ENCODE assay signal across 1 cellular context in the genomic region with DNA sequence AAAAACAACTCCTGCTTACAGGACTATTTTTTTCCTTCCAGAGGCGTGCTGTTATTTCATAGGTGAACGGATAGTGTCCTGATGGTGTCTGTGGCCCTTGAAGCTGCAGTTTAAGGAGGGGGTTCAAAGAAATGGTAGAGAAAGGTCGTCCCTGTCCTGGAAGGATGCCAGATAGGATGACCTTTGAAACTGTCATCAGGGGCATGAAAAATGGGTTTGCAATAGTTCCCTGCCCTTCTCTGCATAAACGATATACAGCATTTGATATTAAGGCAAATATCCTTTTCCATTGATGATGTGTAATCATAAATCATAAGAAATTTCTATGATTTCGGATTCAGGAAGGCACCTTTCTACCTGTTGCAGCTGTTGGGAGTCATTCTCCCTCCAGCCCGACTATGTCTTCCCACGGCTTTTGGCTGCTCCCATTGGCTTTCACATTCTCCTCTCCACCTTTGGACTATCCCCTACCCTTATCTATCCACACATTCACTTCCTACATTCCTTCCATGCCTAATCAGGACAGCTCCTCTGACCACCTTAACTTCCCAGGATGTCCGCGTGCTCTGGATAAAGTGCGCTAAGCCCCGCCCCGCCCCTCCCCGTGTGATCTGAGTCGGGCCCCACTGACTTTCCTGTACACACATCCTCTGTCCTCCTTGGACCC.
TF ChIP-seq lines count a peak whose summit lies in the region.

No MANE protein-coding gene starts in this region.

TF ChIP-seq in HepG2, 621 proteins besides CTCF, POLR2A, EP300 and RAD21 (continued from another document and continues in another):
- TF ChIP-seq, protein P1, sequence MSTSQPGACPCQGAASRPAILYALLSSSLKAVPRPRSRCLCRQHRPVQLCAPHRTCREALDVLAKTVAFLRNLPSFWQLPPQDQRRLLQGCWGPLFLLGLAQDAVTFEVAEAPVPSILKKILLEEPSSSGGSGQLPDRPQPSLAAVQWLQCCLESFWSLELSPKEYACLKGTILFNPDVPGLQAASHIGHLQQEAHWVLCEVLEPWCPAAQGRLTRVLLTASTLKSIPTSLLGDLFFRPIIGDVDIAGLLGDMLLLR (CRISPR knock-in tag; IDR thresholded peaks at IDR 0.05), result no peak
- TF ChIP-seq U2AF1 (optimal IDR thresholded peaks at IDR 0.05; ENCODE audit: low read depth, low read length), result no peak
- TF ChIP-seq KLF9 (CRISPR knock-in tag; IDR thresholded peaks at IDR 0.05; ENCODE audit: low read depth), result no peak
- TF ChIP-seq, protein P2, sequence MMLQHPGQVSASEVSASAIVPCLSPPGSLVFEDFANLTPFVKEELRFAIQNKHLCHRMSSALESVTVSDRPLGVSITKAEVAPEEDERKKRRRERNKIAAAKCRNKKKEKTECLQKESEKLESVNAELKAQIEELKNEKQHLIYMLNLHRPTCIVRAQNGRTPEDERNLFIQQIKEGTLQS (CRISPR knock-in tag; IDR thresholded peaks at IDR 0.05), result no peak
- TF ChIP-seq, protein P3, sequence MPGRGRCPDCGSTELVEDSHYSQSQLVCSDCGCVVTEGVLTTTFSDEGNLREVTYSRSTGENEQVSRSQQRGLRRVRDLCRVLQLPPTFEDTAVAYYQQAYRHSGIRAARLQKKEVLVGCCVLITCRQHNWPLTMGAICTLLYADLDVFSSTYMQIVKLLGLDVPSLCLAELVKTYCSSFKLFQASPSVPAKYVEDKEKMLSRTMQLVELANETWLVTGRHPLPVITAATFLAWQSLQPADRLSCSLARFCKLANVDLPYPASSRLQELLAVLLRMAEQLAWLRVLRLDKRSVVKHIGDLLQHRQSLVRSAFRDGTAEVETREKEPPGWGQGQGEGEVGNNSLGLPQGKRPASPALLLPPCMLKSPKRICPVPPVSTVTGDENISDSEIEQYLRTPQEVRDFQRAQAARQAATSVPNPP (CRISPR knock-in tag; IDR thresholded peaks at IDR 0.05), result no peak
- TF ChIP-seq, protein P4, sequence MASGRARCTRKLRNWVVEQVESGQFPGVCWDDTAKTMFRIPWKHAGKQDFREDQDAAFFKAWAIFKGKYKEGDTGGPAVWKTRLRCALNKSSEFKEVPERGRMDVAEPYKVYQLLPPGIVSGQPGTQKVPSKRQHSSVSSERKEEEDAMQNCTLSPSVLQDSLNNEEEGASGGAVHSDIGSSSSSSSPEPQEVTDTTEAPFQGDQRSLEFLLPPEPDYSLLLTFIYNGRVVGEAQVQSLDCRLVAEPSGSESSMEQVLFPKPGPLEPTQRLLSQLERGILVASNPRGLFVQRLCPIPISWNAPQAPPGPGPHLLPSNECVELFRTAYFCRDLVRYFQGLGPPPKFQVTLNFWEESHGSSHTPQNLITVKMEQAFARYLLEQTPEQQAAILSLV (CRISPR knock-in tag; IDR thresholded peaks at IDR 0.05; ENCODE audit: borderline replicate concordance), result no peak
- TF ChIP-seq IRX3 (CRISPR knock-in tag; IDR thresholded peaks at IDR 0.05; ENCODE audit: borderline replicate concordance, low read depth), result no peak
- TF ChIP-seq HNF4A (CRISPR knock-in tag; IDR thresholded peaks at IDR 0.05), result peak; percentile 69
- TF ChIP-seq NFRKB (IDR thresholded peaks at IDR 0.05), result no peak
- no peak for TF ChIP-seq XBP1 (CRISPR knock-in tag; IDR thresholded peaks at IDR 0.05)
- TF ChIP-seq ATF7-NPFF (CRISPR knock-in tag; IDR thresholded peaks at IDR 0.05; ENCODE audit: low read depth), result no peak
- TF ChIP-seq, protein P5, sequence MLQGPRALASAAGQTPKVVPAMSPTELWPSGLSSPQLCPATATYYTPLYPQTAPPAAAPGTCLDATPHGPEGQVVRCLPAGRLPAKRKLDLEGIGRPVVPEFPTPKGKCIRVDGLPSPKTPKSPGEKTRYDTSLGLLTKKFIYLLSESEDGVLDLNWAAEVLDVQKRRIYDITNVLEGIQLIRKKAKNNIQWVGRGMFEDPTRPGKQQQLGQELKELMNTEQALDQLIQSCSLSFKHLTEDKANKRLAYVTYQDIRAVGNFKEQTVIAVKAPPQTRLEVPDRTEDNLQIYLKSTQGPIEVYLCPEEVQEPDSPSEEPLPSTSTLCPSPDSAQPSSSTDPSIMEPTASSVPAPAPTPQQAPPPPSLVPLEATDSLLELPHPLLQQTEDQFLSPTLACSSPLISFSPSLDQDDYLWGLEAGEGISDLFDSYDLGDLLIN (CRISPR knock-in tag; IDR thresholded peaks at IDR 0.05; ENCODE audit: borderline replicate concordance), result no peak
- TF ChIP-seq ZNF549 (CRISPR knock-in tag; IDR thresholded peaks at IDR 0.05), result no peak
- TF ChIP-seq KAT2B (IDR thresholded peaks at IDR 0.05; ENCODE audit: borderline replicate concordance, low read depth, low read length), result no peak
- TF ChIP-seq ZNF274 (CRISPR knock-in tag; IDR thresholded peaks at IDR 0.05), result no peak
- no peak for TF ChIP-seq ATF1 (CRISPR knock-in tag; IDR thresholded peaks at IDR 0.05)
- 0 out of 2 replicates have a peak, but pooled peaks have one; percentile 48 for TF ChIP-seq KDM2A (CRISPR knock-in tag; IDR thresholded peaks at IDR 0.05; ENCODE audit: borderline replicate concordance, low read depth)
- TF ChIP-seq, protein P6, sequence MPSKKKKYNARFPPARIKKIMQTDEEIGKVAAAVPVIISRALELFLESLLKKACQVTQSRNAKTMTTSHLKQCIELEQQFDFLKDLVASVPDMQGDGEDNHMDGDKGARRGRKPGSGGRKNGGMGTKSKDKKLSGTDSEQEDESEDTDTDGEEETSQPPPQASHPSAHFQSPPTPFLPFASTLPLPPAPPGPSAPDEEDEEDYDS (CRISPR knock-in tag; IDR thresholded peaks at IDR 0.05), result no peak
- TF ChIP-seq TAF15 (IDR thresholded peaks at IDR 0.05; ENCODE audit: low read depth, low read length, poor library complexity, severe bottlenecking), result no peak
- no peak for TF ChIP-seq GTF3A (CRISPR knock-in tag; conservative IDR thresholded peaks at IDR 0.05)
- peak; percentile 60; the same call in 1 of the 2 replicates for TF ChIP-seq EHMT2 (IDR thresholded peaks at IDR 0.05; ENCODE audit: borderline replicate concordance, low read depth, low read length)
- TF ChIP-seq, protein P7, sequence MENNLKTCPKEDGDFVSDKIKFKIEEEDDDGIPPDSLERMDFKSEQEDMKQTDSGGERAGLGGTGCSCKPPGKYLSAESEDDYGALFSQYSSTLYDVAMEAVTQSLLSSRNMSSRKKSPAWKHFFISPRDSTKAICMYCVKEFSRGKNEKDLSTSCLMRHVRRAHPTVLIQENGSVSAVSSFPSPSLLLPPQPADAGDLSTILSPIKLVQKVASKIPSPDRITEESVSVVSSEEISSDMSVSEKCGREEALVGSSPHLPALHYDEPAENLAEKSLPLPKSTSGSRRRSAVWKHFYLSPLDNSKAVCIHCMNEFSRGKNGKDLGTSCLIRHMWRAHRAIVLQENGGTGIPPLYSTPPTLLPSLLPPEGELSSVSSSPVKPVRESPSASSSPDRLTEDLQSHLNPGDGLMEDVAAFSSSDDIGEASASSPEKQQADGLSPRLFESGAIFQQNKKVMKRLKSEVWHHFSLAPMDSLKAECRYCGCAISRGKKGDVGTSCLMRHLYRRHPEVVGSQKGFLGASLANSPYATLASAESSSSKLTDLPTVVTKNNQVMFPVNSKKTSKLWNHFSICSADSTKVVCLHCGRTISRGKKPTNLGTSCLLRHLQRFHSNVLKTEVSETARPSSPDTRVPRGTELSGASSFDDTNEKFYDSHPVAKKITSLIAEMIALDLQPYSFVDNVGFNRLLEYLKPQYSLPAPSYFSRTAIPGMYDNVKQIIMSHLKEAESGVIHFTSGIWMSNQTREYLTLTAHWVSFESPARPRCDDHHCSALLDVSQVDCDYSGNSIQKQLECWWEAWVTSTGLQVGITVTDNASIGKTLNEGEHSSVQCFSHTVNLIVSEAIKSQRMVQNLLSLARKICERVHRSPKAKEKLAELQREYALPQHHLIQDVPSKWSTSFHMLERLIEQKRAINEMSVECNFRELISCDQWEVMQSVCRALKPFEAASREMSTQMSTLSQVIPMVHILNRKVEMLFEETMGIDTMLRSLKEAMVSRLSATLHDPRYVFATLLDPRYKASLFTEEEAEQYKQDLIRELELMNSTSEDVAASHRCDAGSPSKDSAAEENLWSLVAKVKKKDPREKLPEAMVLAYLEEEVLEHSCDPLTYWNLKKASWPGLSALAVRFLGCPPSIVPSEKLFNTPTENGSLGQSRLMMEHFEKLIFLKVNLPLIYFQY (CRISPR knock-in tag; IDR thresholded peaks at IDR 0.05; ENCODE audit: borderline replicate concordance), result no peak
- no peak for TF ChIP-seq RNF2 (conservative IDR thresholded peaks at IDR 0.05; ENCODE audit: low read depth)
- TF ChIP-seq SALL1 (CRISPR knock-in tag; IDR thresholded peaks at IDR 0.05), result peak; percentile 47; the same call in 1 of the 2 replicates
- peak; percentile 61 for TF ChIP-seq MED1 (CRISPR knock-in tag; IDR thresholded peaks at IDR 0.05)
- TF ChIP-seq ZSCAN30 (CRISPR knock-in tag; IDR thresholded peaks at IDR 0.05), result no peak
- no peak for TF ChIP-seq HOXA7 (CRISPR knock-in tag; IDR thresholded peaks at IDR 0.05)
- TF ChIP-seq, protein P8, sequence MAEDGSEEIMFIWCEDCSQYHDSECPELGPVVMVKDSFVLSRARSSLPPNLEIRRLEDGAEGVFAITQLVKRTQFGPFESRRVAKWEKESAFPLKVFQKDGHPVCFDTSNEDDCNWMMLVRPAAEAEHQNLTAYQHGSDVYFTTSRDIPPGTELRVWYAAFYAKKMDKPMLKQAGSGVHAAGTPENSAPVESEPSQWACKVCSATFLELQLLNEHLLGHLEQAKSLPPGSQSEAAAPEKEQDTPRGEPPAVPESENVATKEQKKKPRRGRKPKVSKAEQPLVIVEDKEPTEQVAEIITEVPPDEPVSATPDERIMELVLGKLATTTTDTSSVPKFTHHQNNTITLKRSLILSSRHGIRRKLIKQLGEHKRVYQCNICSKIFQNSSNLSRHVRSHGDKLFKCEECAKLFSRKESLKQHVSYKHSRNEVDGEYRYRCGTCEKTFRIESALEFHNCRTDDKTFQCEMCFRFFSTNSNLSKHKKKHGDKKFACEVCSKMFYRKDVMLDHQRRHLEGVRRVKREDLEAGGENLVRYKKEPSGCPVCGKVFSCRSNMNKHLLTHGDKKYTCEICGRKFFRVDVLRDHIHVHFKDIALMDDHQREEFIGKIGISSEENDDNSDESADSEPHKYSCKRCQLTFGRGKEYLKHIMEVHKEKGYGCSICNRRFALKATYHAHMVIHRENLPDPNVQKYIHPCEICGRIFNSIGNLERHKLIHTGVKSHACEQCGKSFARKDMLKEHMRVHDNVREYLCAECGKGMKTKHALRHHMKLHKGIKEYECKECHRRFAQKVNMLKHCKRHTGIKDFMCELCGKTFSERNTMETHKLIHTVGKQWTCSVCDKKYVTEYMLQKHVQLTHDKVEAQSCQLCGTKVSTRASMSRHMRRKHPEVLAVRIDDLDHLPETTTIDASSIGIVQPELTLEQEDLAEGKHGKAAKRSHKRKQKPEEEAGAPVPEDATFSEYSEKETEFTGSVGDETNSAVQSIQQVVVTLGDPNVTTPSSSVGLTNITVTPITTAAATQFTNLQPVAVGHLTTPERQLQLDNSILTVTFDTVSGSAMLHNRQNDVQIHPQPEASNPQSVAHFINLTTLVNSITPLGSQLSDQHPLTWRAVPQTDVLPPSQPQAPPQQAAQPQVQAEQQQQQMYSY (CRISPR knock-in tag; IDR thresholded peaks at IDR 0.05), result no peak
- no peak for TF ChIP-seq ZNF850 (CRISPR knock-in tag; conservative IDR thresholded peaks at IDR 0.05)
- TF ChIP-seq, protein P9, sequence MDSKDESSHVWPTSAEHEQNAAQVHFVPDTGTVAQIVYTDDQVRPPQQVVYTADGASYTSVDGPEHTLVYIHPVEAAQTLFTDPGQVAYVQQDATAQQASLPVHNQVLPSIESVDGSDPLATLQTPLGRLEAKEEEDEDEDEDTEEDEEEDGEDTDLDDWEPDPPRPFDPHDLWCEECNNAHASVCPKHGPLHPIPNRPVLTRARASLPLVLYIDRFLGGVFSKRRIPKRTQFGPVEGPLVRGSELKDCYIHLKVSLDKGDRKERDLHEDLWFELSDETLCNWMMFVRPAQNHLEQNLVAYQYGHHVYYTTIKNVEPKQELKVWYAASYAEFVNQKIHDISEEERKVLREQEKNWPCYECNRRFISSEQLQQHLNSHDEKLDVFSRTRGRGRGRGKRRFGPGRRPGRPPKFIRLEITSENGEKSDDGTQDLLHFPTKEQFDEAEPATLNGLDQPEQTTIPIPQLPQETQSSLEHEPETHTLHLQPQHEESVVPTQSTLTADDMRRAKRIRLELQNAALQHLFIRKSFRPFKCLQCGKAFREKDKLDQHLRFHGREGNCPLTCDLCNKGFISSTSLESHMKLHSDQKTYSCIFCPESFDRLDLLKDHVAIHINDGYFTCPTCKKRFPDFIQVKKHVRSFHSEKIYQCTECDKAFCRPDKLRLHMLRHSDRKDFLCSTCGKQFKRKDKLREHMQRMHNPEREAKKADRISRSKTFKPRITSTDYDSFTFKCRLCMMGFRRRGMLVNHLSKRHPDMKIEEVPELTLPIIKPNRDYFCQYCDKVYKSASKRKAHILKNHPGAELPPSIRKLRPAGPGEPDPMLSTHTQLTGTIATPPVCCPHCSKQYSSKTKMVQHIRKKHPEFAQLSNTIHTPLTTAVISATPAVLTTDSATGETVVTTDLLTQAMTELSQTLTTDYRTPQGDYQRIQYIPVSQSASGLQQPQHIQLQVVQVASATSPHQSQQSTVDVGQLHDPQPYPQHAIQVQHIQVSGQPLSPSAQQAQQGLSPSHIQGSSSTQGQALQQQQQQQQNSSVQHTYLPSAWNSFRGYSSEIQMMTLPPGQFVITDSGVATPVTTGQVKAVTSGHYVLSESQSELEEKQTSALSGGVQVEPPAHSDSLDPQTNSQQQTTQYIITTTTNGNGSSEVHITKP (CRISPR knock-in tag; IDR thresholded peaks at IDR 0.05; ENCODE audit: low read depth), result no peak
- TF ChIP-seq TEAD3 (CRISPR knock-in tag; optimal IDR thresholded peaks at IDR 0.05; ENCODE audit: borderline replicate concordance), result peak; percentile 97
- no peak for TF ChIP-seq CENPX (CRISPR knock-in tag; IDR thresholded peaks at IDR 0.05)
- peak; percentile 51; the same call in 1 of the 2 replicates for TF ChIP-seq ZNF264 (CRISPR knock-in tag; IDR thresholded peaks at IDR 0.05)
- no peak for TF ChIP-seq CHD2 (IDR thresholded peaks at IDR 0.05; ENCODE audit: low read depth, low read length)
- no peak for TF ChIP-seq ZNF556 (CRISPR knock-in tag; IDR thresholded peaks at IDR 0.05; ENCODE audit: borderline replicate concordance)
- TF ChIP-seq ZNF598 (CRISPR knock-in tag; IDR thresholded peaks at IDR 0.05; ENCODE audit: borderline replicate concordance), result no peak
- TF ChIP-seq TBL1XR1 (IDR thresholded peaks at IDR 0.05; ENCODE audit: borderline replicate concordance, low read length, partially characterized antibody), result no peak
- TF ChIP-seq KLF11 (CRISPR knock-in tag; IDR thresholded peaks at IDR 0.05), result no peak
- TF ChIP-seq ZNF496 (CRISPR knock-in tag; IDR thresholded peaks at IDR 0.05; ENCODE audit: insufficient replicate concordance), result no peak
- TF ChIP-seq, protein P10, sequence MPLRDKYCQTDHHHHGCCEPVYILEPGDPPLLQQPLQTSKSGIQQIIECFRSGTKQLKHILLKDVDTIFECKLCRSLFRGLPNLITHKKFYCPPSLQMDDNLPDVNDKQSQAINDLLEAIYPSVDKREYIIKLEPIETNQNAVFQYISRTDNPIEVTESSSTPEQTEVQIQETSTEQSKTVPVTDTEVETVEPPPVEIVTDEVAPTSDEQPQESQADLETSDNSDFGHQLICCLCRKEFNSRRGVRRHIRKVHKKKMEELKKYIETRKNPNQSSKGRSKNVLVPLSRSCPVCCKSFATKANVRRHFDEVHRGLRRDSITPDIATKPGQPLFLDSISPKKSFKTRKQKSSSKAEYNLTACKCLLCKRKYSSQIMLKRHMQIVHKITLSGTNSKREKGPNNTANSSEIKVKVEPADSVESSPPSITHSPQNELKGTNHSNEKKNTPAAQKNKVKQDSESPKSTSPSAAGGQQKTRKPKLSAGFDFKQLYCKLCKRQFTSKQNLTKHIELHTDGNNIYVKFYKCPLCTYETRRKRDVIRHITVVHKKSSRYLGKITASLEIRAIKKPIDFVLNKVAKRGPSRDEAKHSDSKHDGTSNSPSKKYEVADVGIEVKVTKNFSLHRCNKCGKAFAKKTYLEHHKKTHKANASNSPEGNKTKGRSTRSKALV (CRISPR knock-in tag; IDR thresholded peaks at IDR 0.05), result no peak
